ENCODE assay signal across 3 cellular contexts in genomic region chr14:96581902-96582640, GRCh38.
TF ChIP-seq lines count a peak whose summit lies in the region.

No MANE protein-coding gene starts in this region.

TF ChIP-seq in SK-N-SH, 30 proteins besides CTCF, POLR2A, EP300 and RAD21:
- TF ChIP-seq POLR2AphosphoS5 (IDR thresholded peaks at IDR 0.05; ENCODE audit: low read depth, low read length): no peak
- TF ChIP-seq GATA2 (CRISPR knock-in tag; IDR thresholded peaks at IDR 0.05): no peak
- TF ChIP-seq, protein P1, sequence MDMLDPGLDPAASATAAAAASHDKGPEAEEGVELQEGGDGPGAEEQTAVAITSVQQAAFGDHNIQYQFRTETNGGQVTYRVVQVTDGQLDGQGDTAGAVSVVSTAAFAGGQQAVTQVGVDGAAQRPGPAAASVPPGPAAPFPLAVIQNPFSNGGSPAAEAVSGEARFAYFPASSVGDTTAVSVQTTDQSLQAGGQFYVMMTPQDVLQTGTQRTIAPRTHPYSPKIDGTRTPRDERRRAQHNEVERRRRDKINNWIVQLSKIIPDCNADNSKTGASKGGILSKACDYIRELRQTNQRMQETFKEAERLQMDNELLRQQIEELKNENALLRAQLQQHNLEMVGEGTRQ (IDR thresholded peaks at IDR 0.05; ENCODE audit: borderline replicate concordance, low read depth, low read length): no peak
- TF ChIP-seq SMC3 (IDR thresholded peaks at IDR 0.05; ENCODE audit: low read depth, low read length): no peak

TF ChIP-seq in SK-N-SH treated with all-trans-retinoic acid at 6 μM for 48 hours, 23 proteins besides CTCF, POLR2A, EP300 and RAD21:
- TF ChIP-seq CSDC2 (CRISPR knock-in tag; IDR thresholded peaks at IDR 0.05) (no peak), ARNTL (CRISPR knock-in tag; IDR thresholded peaks at IDR 0.05; ENCODE audit: borderline replicate concordance, low read depth) (no peak)
TF ChIP-seq in SK-N-SH treated with all-trans-retinoic acid at 6 μM for 48 hours: peak in this region for 0.

TF ChIP-seq in K562, 482 proteins besides CTCF, POLR2A, EP300 and RAD21:
- TF ChIP-seq RBM17 (IDR thresholded peaks at IDR 0.05; ENCODE audit: borderline replicate concordance, low read depth, low read length): no peak
- TF ChIP-seq E2F8 (IDR thresholded peaks at IDR 0.05; ENCODE audit: low read depth, partially characterized antibody): no peak
- peak; percentile 37 for TF ChIP-seq ZFP36 (IDR thresholded peaks at IDR 0.05; ENCODE audit: low read depth, low read length, partially characterized antibody)
